1 cellular context compared by ENCODE assay signal in genomic region chr19:52138614-52139290, GRCh38.
TF ChIP-seq lines count a peak whose summit lies in the region.

No MANE protein-coding gene starts in this region.

TF ChIP-seq in A549, 52 proteins besides CTCF, POLR2A, EP300 and RAD21 (continued from another document):
- TF ChIP-seq REST (IDR thresholded peaks at IDR 0.05) = no peak
- TF ChIP-seq GATA3 (IDR thresholded peaks at IDR 0.05; ENCODE audit: borderline replicate concordance) = no peak
- TF ChIP-seq MAFK (IDR thresholded peaks at IDR 0.05; ENCODE audit: partially characterized antibody) = no peak
